In genomic region chr6:43009124-43009523, GRCh38 we compare ENCODE assay signal across 9 cellular contexts. TPM values are rescaled to one million over a fixed set of nuclear protein-coding genes. Genes with fewer than 3 reads are reported as not detected.
A peak's percentile ranks its signal among the peaks of the same experiment; 100 is the strongest.
DNase-seq lines count a peak whose midpoint lies in the region; ATAC-seq and TF ChIP-seq lines count a peak whose summit lies in the region.
"Had no signal": no experiment of that assay in that cellular context is flagged by ENCODE, and none has a peak within 500 bp of the region (broad histone marks: within the 10 kb centered on the region; RNA-seq: fewer than 3 reads in every experiment).

No MANE protein-coding gene starts in this region.

- no peak for TF ChIP-seq EP300 in esophagus muscularis mucosa (IDR thresholded peaks at IDR 0.05)

- H3K9me3 ChIP-seq in WERI-Rb-1 (ENCODE audit: severe bottlenecking) (no peaks in the 10 kb centered on the region), esophagus muscularis mucosa (no peaks in the 10 kb centered on the region)
- H3K9me3 ChIP-seq: Peyer's patch had no signal

- peak; percentile 56 for DNase-seq in DMS114 treated with DMSO at 0.1 percent for 48 hours (lab: John Stamatoyannopoulos, UW; ENCODE audit: unreplicated experiment)
- DNase-seq in HuH-7 (ENCODE audit: low spot score) = peak; percentile 59
- peak; percentile 81 for DNase-seq in WERI-Rb-1
- no peak for DNase-seq in esophagus muscularis mucosa (ENCODE audit: extremely low spot score)
- peak; percentile 25 to 33 for DNase-seq in stimulated activated CD4-positive, alpha-beta T cell treated with anti-CD3 and anti-CD28 coated beads, Interleukin-1b, Interleukin-23, amount 100 ng/mL, for 4 hours (ENCODE audit: low read depth in 2 of 2)
- DNase-seq in NCI-H1048 (lab: John Stamatoyannopoulos, UW) = no peak
- DNase-seq in GM19238 (ENCODE audit: insufficient read length, low spot score) = no peak

- TF ChIP-seq POLR2A in esophagus muscularis mucosa (IDR thresholded peaks at IDR 0.05; ENCODE audit: low read depth) = no peak

- H3K27ac ChIP-seq in WERI-Rb-1 = no peak overlapping the region
- H3K27ac ChIP-seq in esophagus muscularis mucosa (replicated peaks in 1 of 4) = peak overlapping the region in 1 of 4 donors; percentile 8
- H3K27ac ChIP-seq: Peyer's patch had no signal

- peaks cover 80% of the 10 kb centered on the region for H3K36me3 ChIP-seq in WERI-Rb-1
- peaks cover 37 to 72% (median 69%) of the 10 kb centered on the region in 4 donors for H3K36me3 ChIP-seq in esophagus muscularis mucosa

- H3K4me3 ChIP-seq in WERI-Rb-1 (ENCODE audit: low read depth, low read length) (no peak overlapping the region), esophagus muscularis mucosa (no peak overlapping the region)
- H3K4me3 ChIP-seq: Peyer's patch had no signal

- H3K27me3 ChIP-seq in WERI-Rb-1 (ENCODE audit: insufficient read depth, low read depth, severe bottlenecking) (no peaks in the 10 kb centered on the region), esophagus muscularis mucosa (no peaks in the 10 kb centered on the region)
- H3K27me3 ChIP-seq: Peyer's patch had no signal

- peak; percentile 91 for TF ChIP-seq CTCF in WERI-Rb-1 (IDR thresholded peaks at IDR 0.05; ENCODE audit: low read depth, low read length)
- TF ChIP-seq CTCF in esophagus muscularis mucosa (IDR thresholded peaks at IDR 0.05) = peak; percentile 24 to 36 (median 26)

- no peak for ATAC-seq in GM18517 (IDR thresholded peaks at IDR 0.05; ENCODE audit: unreplicated experiment)

- WGBS in esophagus muscularis mucosa = no CpG with 5 or more reads among the region's 6 CpGs

- intact Hi-C loops in esophagus muscularis mucosa (cut with DNase I) = no loop called here

- H3K4me1 ChIP-seq in esophagus muscularis mucosa = peaks cover 10 to 20% (median 16%) of the 10 kb centered on the region in 4 donors

RNA-seq across cellular contexts. Expression of gene MEA1, which starts 4.6 kb away (rescaled TPM):
- 10 to 100 TPM; 51.5 to 71.2 (median 62.8) TPM for total RNA-seq in esophagus muscularis mucosa

RNA-seq across cellular contexts. Expression of gene KLHDC3, which starts 4.9 kb away (rescaled TPM):
- total RNA-seq in esophagus muscularis mucosa = 100 to 1,000 TPM in 2 of 4 donors, 10 to 100 TPM in 2; 88.0 to 175 (median 98.1) TPM

RNA-seq across cellular contexts. Expression of gene RRP36, which starts 12.3 kb away (rescaled TPM):
- 10 to 100 TPM; 43.2 to 65.2 (median 51.4) TPM for total RNA-seq in esophagus muscularis mucosa

RNA-seq across cellular contexts. Expression of gene PPP2R5D, which starts 24.8 kb away (rescaled TPM):
- 10 to 100 TPM; 35.3 to 48.2 (median 42.4) TPM for total RNA-seq in esophagus muscularis mucosa

RNA-seq across cellular contexts. Expression of gene PEX6, which starts 30.1 kb away (rescaled TPM):
- 10 to 100 TPM; 13.4 to 31.3 (median 21.8) TPM for total RNA-seq in esophagus muscularis mucosa

Comparison
In these comparisons a context has a peak if more than half of its experiments do, and no peak if none do; other contexts are left out.
1. DNase-seq: peak in DMS114 treated with DMSO at 0.1 percent for 48 hours (single experiment), HuH-7 (single experiment), WERI-Rb-1 (single experiment) and stimulated activated CD4-positive, alpha-beta T cell treated with anti-CD3 and anti-CD28 coated beads, Interleukin-1b, Interleukin-23, amount 100 ng/mL, for 4 hours (2 of 2); none in esophagus muscularis mucosa (single experiment), NCI-H1048 (single experiment) and GM19238 (single experiment).